In the genomic region with DNA sequence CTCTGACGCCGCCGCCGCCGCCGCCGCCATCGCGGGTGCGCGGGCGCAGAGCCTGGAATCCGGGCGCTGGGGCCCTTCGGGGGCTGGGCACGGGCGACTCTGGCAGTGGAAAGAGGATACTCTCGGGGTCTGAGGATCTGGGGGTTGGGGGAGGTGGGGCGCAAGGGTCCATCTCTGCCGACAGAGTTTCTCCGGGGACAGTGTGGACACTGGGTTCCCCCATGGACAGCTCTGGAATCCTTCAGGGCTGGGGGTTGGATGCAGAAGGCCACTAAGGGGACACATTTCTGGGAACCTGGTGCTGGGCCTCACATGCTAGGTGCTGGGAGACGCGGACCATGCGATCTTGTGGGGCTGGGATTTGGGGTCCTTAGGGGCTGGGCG, we compare ENCODE assay signal across 8 cellular contexts. TPM values are rescaled to one million over a fixed set of nuclear protein-coding genes. Genes with fewer than 3 reads are reported as not detected.
DNase-seq lines count a peak whose midpoint lies in the region; ATAC-seq and TF ChIP-seq lines count a peak whose summit lies in the region.

No MANE protein-coding gene starts in this region.

- H3K9me3 Mint-ChIP-seq in CD4-positive, alpha-beta T cell: no peaks in the 10 kb centered on the region

- intact Hi-C loops in CD4-positive, alpha-beta T cell (cut with DNase I, micrococcal nuclease): no loop called here

- no peak overlapping the region for H4K91ac ChIP-seq in neuronal stem cell (ENCODE audit: low read depth, low read length, poor library complexity)

- H2AFZ ChIP-seq in KMS-11 (ENCODE audit: low read depth) (peak overlapping the region; percentile 48), neuronal stem cell (ENCODE audit: low read length) (peak overlapping the region; percentile 91)

- H3K4me3 ChIP-seq in KMS-11 (IDR thresholded peaks at IDR 0.05; ENCODE audit: insufficient read depth, low read depth, low read length) (no peak overlapping the region), ectodermal cell (ENCODE audit: insufficient read depth, low read depth, low read length) (peak overlapping the region; percentile 36), neuronal stem cell (ENCODE audit: low read length in 2 of 2) (peak overlapping the region; percentile 46 to 74)

- H3K36me3 ChIP-seq in KMS-11 (ENCODE audit: insufficient read depth) (no peaks in the 10 kb centered on the region), ectodermal cell (ENCODE audit: control insufficient read depth, insufficient read depth, low read length) (no peaks in the 10 kb centered on the region), neuronal stem cell (replicated peaks in 1 of 2; ENCODE audit: control insufficient read depth in 2 of 2, insufficient read depth in 2 of 2, low read length in 2 of 2) (peaks cover 10 to 14% of the 10 kb centered on the region in 2 donors)

- H3K27me3 ChIP-seq in CD4-positive, alpha-beta T cell (ENCODE audit: control insufficient read depth, insufficient read depth, low read length): peaks cover 35% of the 10 kb centered on the region
- H3K27me3 ChIP-seq in KMS-11 (ENCODE audit: insufficient read depth, low read depth) (peaks cover 27% of the 10 kb centered on the region), ectodermal cell (ENCODE audit: control insufficient read depth, insufficient read depth, low read length, poor library complexity, severe bottlenecking) (peaks cover 60% of the 10 kb centered on the region), neuronal stem cell (ENCODE audit: control insufficient read depth in 3 of 3, insufficient read depth in 3 of 3, low read depth in 1 of 3, low read length in 3 of 3) (peaks cover 22 to 42% (median 22%) of the 10 kb centered on the region in 3 experiments)

- H2BK15ac ChIP-seq in neuronal stem cell (ENCODE audit: low read length): peak overlapping the region; percentile 78

- CTCF ChIA-PET in CD4-positive, alpha-beta T cell (lab: Charles Lee): interaction anchor here (0.8 to 2.8 kb wide), 3 partner anchors 12 to 85 kb away, joined by 3 to 22 read pairs (median 4); partner anchors contain the start of gene MAP2K7

- no peak overlapping the region for H2BK120ac ChIP-seq in neuronal stem cell (ENCODE audit: low read depth, low read length)

- peaks cover 14% of the 10 kb centered on the region for H3K4me1 ChIP-seq in KMS-11 (ENCODE audit: low read depth, poor library complexity, severe bottlenecking)
- H3K4me1 ChIP-seq in ectodermal cell (ENCODE audit: control insufficient read depth, insufficient read depth, low read length): peaks cover 31% of the 10 kb centered on the region
- peaks cover 18 to 25% of the 10 kb centered on the region in 2 donors for H3K4me1 ChIP-seq in neuronal stem cell (ENCODE audit: control insufficient read depth in 2 of 2, insufficient read depth in 1 of 2, low read depth in 1 of 2, low read length in 2 of 2)

- in situ Hi-C loops in GM13976 (cut with MboI; ENCODE audit: low sequenced_read_pairs, unreplicated experiment): no loop called here

- H3K4ac ChIP-seq in neuronal stem cell (ENCODE audit: low read length): no peak overlapping the region

- H3K23ac ChIP-seq in neuronal stem cell (ENCODE audit: low read depth, low read length, poor library complexity): peak overlapping the region; percentile 85

- no peak overlapping the region for H4K8ac ChIP-seq in neuronal stem cell (ENCODE audit: low read depth, low read length)

- peaks cover 2% of the 10 kb centered on the region for H3K79me1 ChIP-seq in neuronal stem cell (ENCODE audit: low read depth, low read length)

- no peak for DNase-seq in CD4-positive, alpha-beta T cell
- DNase-seq in neuronal stem cell (ENCODE audit: low spot score): no peak
- no peak for DNase-seq in GM13976 (ENCODE audit: low spot score)
- no peak for DNase-seq in activated effector memory CD4-positive, alpha-beta T cell treated with anti-CD3 and anti-CD28 coated beads, Interleukin-2, amount 50 U/mL, for 16 hours
- DNase-seq in NCI-H2107 treated with DMSO at 0.1 percent for 48 hours (lab: John Stamatoyannopoulos, UW; ENCODE audit: unreplicated experiment): no peak

- H3K9ac ChIP-seq in KMS-11 (no peak overlapping the region; the same call in 1 of the 2 replicates), neuronal stem cell (ENCODE audit: low read depth, low read length, poor library complexity) (peak overlapping the region; percentile 95)

- WGBS in ectodermal cell, 2 experiments: 3 to 4% methylated on average over 25 of the region's 25 CpGs
- no CpG with 5 or more reads among the region's 25 CpGs for WGBS in neuronal stem cell (ENCODE audit: extremely low coverage in 2 of 2, insufficient read length in 2 of 2, insufficient replicate concordance in 1 of 2), 2 donors

- no peak for ATAC-seq in CD4-positive, alpha-beta T cell (ENCODE audit: poor library complexity)
- no peak for ATAC-seq in HG03159 (IDR thresholded peaks at IDR 0.05; ENCODE audit: unreplicated experiment)

- H3K79me2 ChIP-seq in KMS-11 (ENCODE audit: insufficient read depth, low read depth): no peaks in the 10 kb centered on the region

- peak overlapping the region; percentile 48 for H2BK5ac ChIP-seq in neuronal stem cell (ENCODE audit: low read length)

- H3K4me2 ChIP-seq in KMS-11: peak overlapping the region; percentile 48
- peak overlapping the region; percentile 98 for H3K4me2 ChIP-seq in neuronal stem cell (ENCODE audit: insufficient read depth, low read length, poor library complexity, severe bottlenecking)

- peak overlapping the region; percentile 82 for H3K4me3 Mint-ChIP-seq in CD4-positive, alpha-beta T cell

- H3K9me3 ChIP-seq in CD4-positive, alpha-beta T cell (ENCODE audit: control insufficient read depth, low read length): no peaks in the 10 kb centered on the region
- H3K9me3 ChIP-seq in ectodermal cell (ENCODE audit: control insufficient read depth, low read length) (no peaks in the 10 kb centered on the region), neuronal stem cell (replicated peaks in 1 of 2; ENCODE audit: control insufficient read depth in 2 of 2, insufficient read depth in 1 of 2, low read depth in 1 of 2, low read length in 2 of 2) (no peaks in the 10 kb centered on the region)

- POLR2A ChIA-PET in CD4-positive, alpha-beta T cell (lab: Charles Lee): interaction anchor here (1.6 to 7.7 kb wide), 5 partner anchors 13 to 236 kb away, joined by 3 to 116 read pairs (median 11); partner anchors contain the start of genes MAP2K7, TIMM44 and TRAPPC5

- peaks cover 39% of the 10 kb centered on the region for H3K27me3 Mint-ChIP-seq in CD4-positive, alpha-beta T cell

- no peaks in the 10 kb centered on the region for H4K20me1 ChIP-seq in KMS-11 (ENCODE audit: insufficient read depth)

- TF ChIP-seq CTCF in CD4-positive, alpha-beta T cell (IDR thresholded peaks at IDR 0.05): no peak
- TF ChIP-seq CTCF in KMS-11 (conservative IDR thresholded peaks at IDR 0.05; ENCODE audit: low read depth, low read length): no peak
- no peak for TF ChIP-seq CTCF in GM13976 (IDR thresholded peaks at IDR 0.05; ENCODE audit: borderline replicate concordance, control extremely low read depth, extremely low read depth, insufficient read depth, missing control alignments)

- H3K18ac ChIP-seq in neuronal stem cell (ENCODE audit: low read length): peak overlapping the region; percentile 95

- no peak overlapping the region for H2BK12ac ChIP-seq in neuronal stem cell (ENCODE audit: low read length)

- no peak overlapping the region for H3K27ac ChIP-seq in CD4-positive, alpha-beta T cell (ENCODE audit: low read depth, low read length)
- H3K27ac ChIP-seq in KMS-11 (no peak overlapping the region), ectodermal cell (ENCODE audit: insufficient read depth, low read depth, low read length, poor library complexity, severe bottlenecking) (no peak overlapping the region), neuronal stem cell (replicated peaks; ENCODE audit: low read length) (no peak overlapping the region)

- H3K27ac Mint-ChIP-seq in CD4-positive, alpha-beta T cell: no peak overlapping the region

- H3K4me1 Mint-ChIP-seq in CD4-positive, alpha-beta T cell (ENCODE audit: low read depth): peaks cover 34% of the 10 kb centered on the region

- H3K14ac ChIP-seq in neuronal stem cell (ENCODE audit: low read length): no peak overlapping the region

- H3K36me3 Mint-ChIP-seq in CD4-positive, alpha-beta T cell (ENCODE audit: low read depth): peaks cover 23% of the 10 kb centered on the region

- H2AK5ac ChIP-seq in neuronal stem cell (ENCODE audit: low read depth, low read length): peak overlapping the region; percentile 88

RNA-seq across cellular contexts. Expression of gene TGFBR3L, which starts 2.3 kb away (rescaled TPM):
- total RNA-seq in CD4-positive, alpha-beta T cell: 1 to 10 TPM; 1.1 to 1.2 TPM
- polyA plus RNA-seq in ectodermal cell (2013, experiment 1 of 4): 0.80 TPM
- not detected for polyA plus RNA-seq in ectodermal cell (2013, experiment 2 of 4)
- polyA plus RNA-seq in ectodermal cell (2013, experiment 3 of 4): 1.2 TPM
- 1.4 TPM for polyA plus RNA-seq in ectodermal cell (2013, experiment 4 of 4)
- polyA plus RNA-seq in neuronal stem cell (2013, experiment 1 of 2): 1.3 TPM
- 1.9 TPM for polyA plus RNA-seq in neuronal stem cell (2013, experiment 2 of 2)

RNA-seq across cellular contexts. Expression of gene SNAPC2, which starts 3.2 kb away (rescaled TPM):
- 10 to 100 TPM in 1 of 2 experiments, 1 to 10 TPM in 1; 9.9 to 10.9 TPM for total RNA-seq in CD4-positive, alpha-beta T cell
- 23.6 TPM for polyA plus RNA-seq in ectodermal cell (2013, experiment 1 of 4)
- polyA plus RNA-seq in ectodermal cell (2013, experiment 2 of 4): 20.4 TPM
- 26.5 TPM for polyA plus RNA-seq in ectodermal cell (2013, experiment 3 of 4)
- polyA plus RNA-seq in ectodermal cell (2013, experiment 4 of 4): 30.2 TPM
- polyA plus RNA-seq in neuronal stem cell (2013, experiment 1 of 2): 35.6 TPM
- polyA plus RNA-seq in neuronal stem cell (2013, experiment 2 of 2): 32.9 TPM

RNA-seq across cellular contexts. Expression of gene CTXN1, which starts 9.0 kb away (rescaled TPM):
- not detected for total RNA-seq in CD4-positive, alpha-beta T cell
- 86.5 TPM for polyA plus RNA-seq in ectodermal cell (2013, experiment 1 of 4)
- 78.2 TPM for polyA plus RNA-seq in ectodermal cell (2013, experiment 2 of 4)
- 110 TPM for polyA plus RNA-seq in ectodermal cell (2013, experiment 3 of 4)
- polyA plus RNA-seq in ectodermal cell (2013, experiment 4 of 4): 117 TPM
- polyA plus RNA-seq in neuronal stem cell (2013, experiment 1 of 2): 136 TPM
- 129 TPM for polyA plus RNA-seq in neuronal stem cell (2013, experiment 2 of 2)

RNA-seq across cellular contexts. Expression of gene MAP2K7, which starts 13.2 kb away (rescaled TPM):
- 10 to 100 TPM; 81.7 to 82.3 TPM for total RNA-seq in CD4-positive, alpha-beta T cell
- 46.1 TPM for polyA plus RNA-seq in ectodermal cell (2013, experiment 1 of 4)
- 46.7 TPM for polyA plus RNA-seq in ectodermal cell (2013, experiment 2 of 4)
- 33.4 TPM for polyA plus RNA-seq in ectodermal cell (2013, experiment 3 of 4)
- 36.9 TPM for polyA plus RNA-seq in ectodermal cell (2013, experiment 4 of 4)
- polyA plus RNA-seq in neuronal stem cell (2013, experiment 1 of 2): 32.5 TPM
- 32.3 TPM for polyA plus RNA-seq in neuronal stem cell (2013, experiment 2 of 2)

RNA-seq across cellular contexts. Expression of gene TIMM44, which starts 26.6 kb away (rescaled TPM):
- total RNA-seq in CD4-positive, alpha-beta T cell: 10 to 100 TPM; 83.9 to 85.0 TPM
- polyA plus RNA-seq in ectodermal cell (2013, experiment 1 of 4): 63.1 TPM
- 59.4 TPM for polyA plus RNA-seq in ectodermal cell (2013, experiment 2 of 4)
- polyA plus RNA-seq in ectodermal cell (2013, experiment 3 of 4): 46.7 TPM
- 47.9 TPM for polyA plus RNA-seq in ectodermal cell (2013, experiment 4 of 4)
- polyA plus RNA-seq in neuronal stem cell (2013, experiment 1 of 2): 50.7 TPM
- polyA plus RNA-seq in neuronal stem cell (2013, experiment 2 of 2): 56.0 TPM
